In the genomic region with DNA sequence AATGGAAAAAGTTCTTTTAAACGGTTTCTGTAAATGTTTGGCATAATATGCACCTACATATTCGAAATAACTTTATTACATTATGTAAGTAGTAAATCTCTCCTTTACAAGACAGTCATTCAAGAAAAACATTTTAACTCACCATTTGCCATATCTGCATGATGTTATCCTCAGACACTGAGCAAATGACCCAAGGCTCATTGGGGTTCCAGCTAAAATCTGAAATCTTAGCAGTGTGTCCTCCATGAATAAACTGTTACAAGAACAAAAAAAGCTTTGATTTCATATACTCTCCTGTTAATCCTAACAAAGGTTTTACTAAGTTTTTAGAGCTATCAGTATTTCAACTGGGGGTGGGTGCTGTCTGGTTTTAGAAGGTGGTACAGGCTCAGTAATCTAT, we compare ENCODE assay signal across 28 cellular contexts.
"Had no signal": no experiment of that assay in that cellular context is flagged by ENCODE, and none has a peak within 500 bp of the region (broad histone marks: within the 10 kb centered on the region; RNA-seq: fewer than 3 reads in every experiment).

No MANE protein-coding gene starts in this region.

- DNase-seq: activated CD4-positive, alpha-beta T cell treated with anti-CD3 and anti-CD28 coated beads for 1 hour; activated CD4-positive, alpha-beta T cell treated with anti-CD3 and anti-CD28 coated beads for 4 hours; activated CD4-positive, alpha-beta T cell treated with anti-CD3 and anti-CD28 coated beads, Interleukin-2, amount 10 ng/mL, durations not matched to agents 7 days and 5 days; activated CD4-positive, alpha-beta T cell treated with anti-CD3 and anti-CD28 coated beads, Interleukin-2, amount 50 U/mL, for 4 hours; activated CD8-positive, alpha-beta memory T cell treated with anti-CD3 and anti-CD28 coated beads, Interleukin-2, amount 10 ng/mL, durations not matched to agents 7 days and 5 days; activated CD8-positive, alpha-beta memory T cell treated with anti-CD3 and anti-CD28 coated beads, Interleukin-2, amount 50 U/mL, for 4 hours; activated CD8-positive, alpha-beta T cell treated with anti-CD3 and anti-CD28 coated beads, Interleukin-2, amount 10 ng/mL, durations not matched to agents 7 days and 5 days; activated effector memory CD4-positive, alpha-beta T cell treated with Interleukin-2 at 50 U/mL for 16 hours; activated gamma-delta T cell treated with Interleukin-2 at 50 U/mL for 16 hours; activated naive CD4-positive, alpha-beta T cell treated with anti-CD3 and anti-CD28 coated beads, Interleukin-2, amount 10 ng/mL, durations not matched to agents 7 days and 5 days; activated naive CD8-positive, alpha-beta T cell treated with anti-CD3 and anti-CD28 coated beads, Interleukin-2, amount 10 ng/mL, durations not matched to agents 7 days and 5 days; activated T-cell treated with anti-CD3 and anti-CD28 coated beads, Interleukin-2, amount 50 U/mL, for 1 hour; dorsolateral prefrontal cortex; effector memory CD4-positive, alpha-beta T cell; endodermal cell; foreskin fibroblast; head of caudate nucleus; T-helper 1 cell; T-helper 2 cell had no signal

- H3K4me1 ChIP-seq: ascending aorta, breast epithelium had no signal

- H3K9me3 ChIP-seq: ascending aorta, breast epithelium had no signal

- H3K27me3 ChIP-seq: ascending aorta had no signal

- H3K4me3 Mint-ChIP-seq: activated CD4-positive, alpha-beta T cell treated with anti-CD3 and anti-CD28 coated beads, Interleukin-2, amount 10 ng/mL, durations not matched to agents 7 days and 5 days; activated CD8-positive, alpha-beta memory T cell treated with anti-CD3 and anti-CD28 coated beads, Interleukin-2, amount 10 ng/mL, durations not matched to agents 7 days and 5 days; activated CD8-positive, alpha-beta T cell treated with anti-CD3 and anti-CD28 coated beads, Interleukin-2, amount 10 ng/mL, durations not matched to agents 7 days and 5 days; activated naive CD4-positive, alpha-beta T cell treated with anti-CD3 and anti-CD28 coated beads, Interleukin-2, amount 10 ng/mL, durations not matched to agents 7 days and 5 days; activated naive CD8-positive, alpha-beta T cell treated with anti-CD3 and anti-CD28 coated beads, Interleukin-2, amount 10 ng/mL, durations not matched to agents 7 days and 5 days; activated T-helper 17 cell treated with anti-CD3 and anti-CD28 coated beads, Interleukin-2, amount 50 U/mL, for 72 hours; brain; central memory CD8-positive, alpha-beta T cell; dendritic cell treated with granulocyte-macrophage colony-stimulating factor and Interleukin-4, amounts not matched to agents 40 ng/mL and 50 ng/mL, for 4 days; endodermal cell had no signal

- H3K4me1 Mint-ChIP-seq: activated CD4-positive, alpha-beta T cell treated with anti-CD3 and anti-CD28 coated beads, Interleukin-2, amount 10 ng/mL, durations not matched to agents 7 days and 5 days; activated CD8-positive, alpha-beta memory T cell treated with anti-CD3 and anti-CD28 coated beads, Interleukin-2, amount 10 ng/mL, durations not matched to agents 7 days and 5 days; activated naive CD4-positive, alpha-beta T cell treated with anti-CD3 and anti-CD28 coated beads, Interleukin-2, amount 10 ng/mL, durations not matched to agents 7 days and 5 days; activated T-helper 17 cell treated with anti-CD3 and anti-CD28 coated beads, Interleukin-2, amount 50 U/mL, for 72 hours; central memory CD8-positive, alpha-beta T cell; endodermal cell had no signal

- H3K27me3 Mint-ChIP-seq: activated CD4-positive, alpha-beta T cell treated with anti-CD3 and anti-CD28 coated beads, Interleukin-2, amount 10 ng/mL, durations not matched to agents 7 days and 5 days; activated CD8-positive, alpha-beta memory T cell treated with anti-CD3 and anti-CD28 coated beads, Interleukin-2, amount 10 ng/mL, durations not matched to agents 7 days and 5 days; activated naive CD4-positive, alpha-beta T cell treated with anti-CD3 and anti-CD28 coated beads, Interleukin-2, amount 10 ng/mL, durations not matched to agents 7 days and 5 days; activated naive CD8-positive, alpha-beta T cell treated with anti-CD3 and anti-CD28 coated beads, Interleukin-2, amount 10 ng/mL, durations not matched to agents 7 days and 5 days; activated T-helper 17 cell treated with anti-CD3 and anti-CD28 coated beads, Interleukin-2, amount 50 U/mL, for 72 hours; brain; central memory CD8-positive, alpha-beta T cell; dendritic cell treated with granulocyte-macrophage colony-stimulating factor and Interleukin-4, amounts not matched to agents 40 ng/mL and 50 ng/mL, for 4 days had no signal

- H3K27ac Mint-ChIP-seq: activated CD4-positive, alpha-beta T cell treated with anti-CD3 and anti-CD28 coated beads, Interleukin-2, amount 10 ng/mL, durations not matched to agents 7 days and 5 days; activated CD8-positive, alpha-beta memory T cell treated with anti-CD3 and anti-CD28 coated beads, Interleukin-2, amount 10 ng/mL, durations not matched to agents 7 days and 5 days; activated CD8-positive, alpha-beta T cell treated with anti-CD3 and anti-CD28 coated beads, Interleukin-2, amount 10 ng/mL, durations not matched to agents 7 days and 5 days; activated naive CD4-positive, alpha-beta T cell treated with anti-CD3 and anti-CD28 coated beads, Interleukin-2, amount 10 ng/mL, durations not matched to agents 7 days and 5 days; activated naive CD4-positive, alpha-beta T cell treated with anti-CD3 and anti-CD28 coated beads, Interleukin-2, amount 50 U/mL, for 72 hours; activated naive CD8-positive, alpha-beta T cell treated with anti-CD3 and anti-CD28 coated beads, Interleukin-2, amount 10 ng/mL, durations not matched to agents 7 days and 5 days; activated T-helper 17 cell treated with anti-CD3 and anti-CD28 coated beads, Interleukin-2, amount 50 U/mL, for 72 hours; dendritic cell treated with granulocyte-macrophage colony-stimulating factor and Interleukin-4, amounts not matched to agents 40 ng/mL and 50 ng/mL, for 4 days had no signal

- H3K4me3 ChIP-seq: ascending aorta, breast epithelium, coronary artery, dorsolateral prefrontal cortex had no signal

- H3K27ac ChIP-seq: ascending aorta, breast epithelium, coronary artery had no signal

- H3K9me3 Mint-ChIP-seq: activated CD4-positive, alpha-beta T cell treated with anti-CD3 and anti-CD28 coated beads, Interleukin-2, amount 10 ng/mL, durations not matched to agents 7 days and 5 days; activated naive CD4-positive, alpha-beta T cell treated with anti-CD3 and anti-CD28 coated beads, Interleukin-2, amount 10 ng/mL, durations not matched to agents 7 days and 5 days; activated naive CD4-positive, alpha-beta T cell treated with anti-CD3 and anti-CD28 coated beads, Interleukin-2, amount 50 U/mL, for 72 hours; activated naive CD8-positive, alpha-beta T cell treated with anti-CD3 and anti-CD28 coated beads, Interleukin-2, amount 10 ng/mL, durations not matched to agents 7 days and 5 days; activated T-helper 17 cell treated with anti-CD3 and anti-CD28 coated beads, Interleukin-2, amount 50 U/mL, for 72 hours; brain; central memory CD8-positive, alpha-beta T cell; dendritic cell treated with granulocyte-macrophage colony-stimulating factor and Interleukin-4, amounts not matched to agents 40 ng/mL and 50 ng/mL, for 4 days; endodermal cell had no signal

- ATAC-seq: activated CD8-positive, alpha-beta memory T cell treated with anti-CD3 and anti-CD28 coated beads, Interleukin-2, amount 10 ng/mL, durations not matched to agents 7 days and 5 days; activated CD8-positive, alpha-beta T cell treated with anti-CD3 and anti-CD28 coated beads, Interleukin-2, amount 10 ng/mL, durations not matched to agents 7 days and 5 days; activated naive CD4-positive, alpha-beta T cell treated with anti-CD3 and anti-CD28 coated beads, Interleukin-2, amount 50 U/mL, for 72 hours; activated T-helper 17 cell treated with anti-CD3 and anti-CD28 coated beads, Interleukin-2, amount 50 U/mL, for 72 hours; esophagus mucosa had no signal
